Comparison of ENCODE assay signal across 9 cellular contexts in genomic region chr16:3087243-3087791, GRCh38. TPM values are rescaled to one million over a fixed set of nuclear protein-coding genes. Genes with fewer than 3 reads are reported as not detected.
A peak's percentile ranks its signal among the peaks of the same experiment; 100 is the strongest.
DNase-seq lines count a peak whose midpoint lies in the region; ATAC-seq and TF ChIP-seq lines count a peak whose summit lies in the region.
"Had no signal": no experiment of that assay in that cellular context is flagged by ENCODE, and none has a peak within 500 bp of the region (broad histone marks: within the 10 kb centered on the region; RNA-seq: fewer than 3 reads in every experiment).

No MANE protein-coding gene starts in this region.

- ATAC-seq in Panc1 (peak; percentile 61), psoas muscle (peak; percentile 48 to 78 (median 63))

- H3K27me3 ChIP-seq in GM06990 (replicated peaks; ENCODE audit: control insufficient read depth, insufficient read depth, low read length): no peaks in the 10 kb centered on the region
- H3K27me3 ChIP-seq in Panc1 (ENCODE audit: control insufficient read depth, insufficient read depth, low read length): no peaks in the 10 kb centered on the region
- H3K27me3 ChIP-seq in psoas muscle (ENCODE audit: insufficient read depth in 3 of 3, low read length in 2 of 3): no peaks in the 10 kb centered on the region
- H3K27me3 ChIP-seq in tibial artery: peaks cover 0 to 54% of the 10 kb centered on the region in 2 donors

- intact Hi-C loops in Panc1 (cut with micrococcal nuclease; ENCODE audit: unreplicated experiment): no loop called here
- intact Hi-C loops in psoas muscle (cut with DNase I): no loop called here
- intact Hi-C loops in tibial artery (cut with DNase I; ENCODE audit: low total_unique reads): no loop called here

- POLR2A ChIA-PET in Panc1 (lab: Charles Lee): no interaction called here

- no TSS peak for BruUV-seq in Panc1 (replicated peaks; lab: Mats Ljungman, UMichigan)

- CTCF ChIA-PET in Panc1 (lab: Charles Lee): interaction anchor here (0.6 to 1.2 kb wide), 2 partner anchors 11 to 28 kb away, joined by 3 to 4 read pairs; no protein-coding TSS in a partner anchor

- 52 to 59% (median 56%) methylated on average over 12 of the region's 12 CpGs for WGBS in psoas muscle, 3 donors

- in situ Hi-C loops in Panc1 (cut with HindIII; ENCODE audit: low pct_unique_long_range_greater_than_20kb, low sequenced_read_pairs): no loop called here

- TF ChIP-seq CTCF in GM06990 (IDR thresholded peaks at IDR 0.05; ENCODE audit: insufficient read depth, low read length, poor library complexity, severe bottlenecking) (peak; percentile 34), Panc1 (IDR thresholded peaks at IDR 0.05) (peak; percentile 68), fibroblast of villous mesenchyme (IDR thresholded peaks at IDR 0.05; ENCODE audit: insufficient read depth, low read depth, low read length) (peak; percentile 37), psoas muscle (IDR thresholded peaks at IDR 0.05) (peak; percentile 12), tibial artery (IDR thresholded peaks at IDR 0.05) (no peak)

- H3K9me3 ChIP-seq in Panc1 (ENCODE audit: control insufficient read depth, insufficient read depth, low read depth, low read length) (no peaks in the 10 kb centered on the region), psoas muscle (no peaks in the 10 kb centered on the region), tibial artery (no peaks in the 10 kb centered on the region)

- H3K36me3 ChIP-seq in GM06990 (ENCODE audit: control insufficient read depth, insufficient read depth, low read length): no peaks in the 10 kb centered on the region
- no peaks in the 10 kb centered on the region for H3K36me3 ChIP-seq in Panc1 (ENCODE audit: control insufficient read depth, insufficient read depth, low read length)
- H3K36me3 ChIP-seq in psoas muscle (ENCODE audit: insufficient read depth in 1 of 2, low read depth in 1 of 2): no peaks in the 10 kb centered on the region
- H3K36me3 ChIP-seq in tibial artery: no peaks in the 10 kb centered on the region

- no peaks in the 10 kb centered on the region for H3K4me1 ChIP-seq in Panc1 (ENCODE audit: control insufficient read depth, insufficient read depth, low read length)
- H3K4me1 ChIP-seq in psoas muscle: peaks cover 9% of the 10 kb centered on the region
- no peaks in the 10 kb centered on the region for H3K4me1 ChIP-seq in tibial artery

- H3K27ac ChIP-seq in Panc1 (ENCODE audit: low read length) (no peak overlapping the region), psoas muscle (peak overlapping the region; percentile 58), tibial artery (no peak overlapping the region)
- H3K27ac ChIP-seq: epithelial cell of prostate had no signal

- DNase-seq in GM06990 (ENCODE audit: extremely low read depth, insufficient read length) (no peak), Panc1 (ENCODE audit: low read depth, low spot score) (no peak), fibroblast of villous mesenchyme (ENCODE audit: low read depth) (no peak), psoas muscle (peak in 1 of 2 donors; percentile 72), NK-92 (lab: John Stamatoyannopoulos, UW; ENCODE audit: unreplicated experiment) (no peak), A172 (ENCODE audit: low spot score) (no peak), tibial artery (no peak), putamen (ENCODE audit: low spot score) (no peak)

- no peak overlapping the region for H3K4me3 ChIP-seq in GM06990 (replicated peaks; ENCODE audit: low read depth, low read length)
- no peak overlapping the region for H3K4me3 ChIP-seq in Panc1 (ENCODE audit: low read depth in 2 of 2, low read length in 2 of 2)
- H3K4me3 ChIP-seq in fibroblast of villous mesenchyme (ENCODE audit: low read depth, low read length): no peak overlapping the region
- peak overlapping the region; percentile 56 for H3K4me3 ChIP-seq in psoas muscle
- H3K4me3 ChIP-seq in tibial artery: peak overlapping the region in 1 of 2 donors; percentile 19

RNA-seq across cellular contexts. Expression of gene ZSCAN10, which starts 11.8 kb away (rescaled TPM):
- total RNA-seq in Panc1 (2021; ENCODE audit: unreplicated experiment) (0.21 TPM), fibroblast of villous mesenchyme (under 0.01 TPM in 1 of 2 replicates, not detected in the other), psoas muscle (under 1 TPM in 1 of 4 donors, not detected in 3; 0.16 TPM)
- polyA plus RNA-seq in Panc1 (2012; ENCODE audit: insufficient read length): not detected
- under 1 TPM in 1 of 3 donors, not detected in 2; 0.07 TPM for polyA plus RNA-seq in psoas muscle
- total RNA-seq in A172 (2014; rRNA removed; shearing (Covaris generic)): not detected in 2 replicates

RNA-seq across cellular contexts. Expression of gene IL32, which starts 21.9 kb away (rescaled TPM):
- total RNA-seq in Panc1 (2021; ENCODE audit: unreplicated experiment) (17.1 TPM), fibroblast of villous mesenchyme (12.6 and 25.0 TPM in 2 replicates), psoas muscle (100 to 1,000 TPM in 3 of 4 donors, 10 to 100 TPM in 1; 90.5 to 192 (median 123) TPM)
- 18.5 TPM for polyA plus RNA-seq in Panc1 (2012; ENCODE audit: insufficient read length)
- polyA plus RNA-seq in psoas muscle: 100 to 1,000 TPM; 302 to 749 (median 618) TPM
- total RNA-seq in A172 (2014; rRNA removed; shearing (Covaris generic)): 113 and 115 TPM in 2 replicates

RNA-seq across cellular contexts. Expression of gene ZNF205, which starts 25.1 kb away (rescaled TPM):
- 18.3 TPM for total RNA-seq in Panc1 (2021; ENCODE audit: unreplicated experiment)
- 28.2 TPM for polyA plus RNA-seq in Panc1 (2012; ENCODE audit: insufficient read length)
- total RNA-seq in fibroblast of villous mesenchyme: 14.2 and 18.4 TPM in 2 replicates
- 1 to 10 TPM; 1.8 to 4.1 (median 1.9) TPM for total RNA-seq in psoas muscle
- 1 to 10 TPM; 1.9 to 5.4 (median 4.6) TPM for polyA plus RNA-seq in psoas muscle
- total RNA-seq in A172 (2014; rRNA removed; shearing (Covaris generic)): 21.0 and 22.4 TPM in 2 replicates

RNA-seq across cellular contexts. Expression of gene MMP25, which starts 41.0 kb away (rescaled TPM):
- 0.67 TPM for total RNA-seq in Panc1 (2021; ENCODE audit: unreplicated experiment)
- polyA plus RNA-seq in Panc1 (2012; ENCODE audit: insufficient read length): 2.1 TPM
- total RNA-seq in fibroblast of villous mesenchyme: under 0.01 TPM in 1 of 2 replicates, not detected in the other
- 1 to 10 TPM in 3 of 4 donors, under 1 TPM in 1; 0.67 to 2.3 (median 1.2) TPM for total RNA-seq in psoas muscle
- 1 to 10 TPM in 1 of 3 donors, under 1 TPM in 2; 0.13 to 1.2 (median 0.23) TPM for polyA plus RNA-seq in psoas muscle
- 0.53 and 1.6 TPM in 2 replicates for total RNA-seq in A172 (2014; rRNA removed; shearing (Covaris generic))

RNA-seq across cellular contexts. Expression of gene ZNF213, which starts 47.5 kb away (rescaled TPM):
- total RNA-seq in Panc1 (2021; ENCODE audit: unreplicated experiment) (12.3 TPM), fibroblast of villous mesenchyme (3.5 and 5.5 TPM in 2 replicates), psoas muscle (10 to 100 TPM in 1 of 4 donors, 1 to 10 TPM in 3; 8.1 to 11.6 (median 9.2) TPM)
- 19.1 TPM for polyA plus RNA-seq in Panc1 (2012; ENCODE audit: insufficient read length)
- polyA plus RNA-seq in psoas muscle: 10 to 100 TPM in 2 of 3 donors, 1 to 10 TPM in 1; 7.9 to 19.1 (median 18.9) TPM
- total RNA-seq in A172 (2014; rRNA removed; shearing (Covaris generic)): 2.1 and 4.6 TPM in 2 replicates

Comparison
In these comparisons a context has a peak if more than half of its experiments do, and no peak if none do; other contexts are left out.
1. CTCF ChIP-seq: peak in GM06990 (single experiment), Panc1 (single experiment), fibroblast of villous mesenchyme (single experiment) and psoas muscle (single experiment); none in tibial artery (0 of 2).